Comparison of ENCODE assay signal across 1 cellular context in genomic region chr2:30421551-30422436, GRCh38.
A peak's percentile ranks its signal among the peaks of the same experiment; 100 is the strongest.
TF ChIP-seq lines count a peak whose summit lies in the region.

No MANE protein-coding gene starts in this region.

TF ChIP-seq in K562, 482 proteins besides CTCF, POLR2A, EP300 and RAD21 (continued from another document and continues in another):
- TF ChIP-seq ZNF407 (IDR thresholded peaks at IDR 0.05; ENCODE audit: low read depth) (no peak), ZNF395 (CRISPR knock-in tag; IDR thresholded peaks at IDR 0.05) (no peak; the same call in 1 of the 2 replicates), ZKSCAN8 (CRISPR knock-in tag; IDR thresholded peaks at IDR 0.05) (0 out of 2 replicates have a peak, but pooled peaks have one; percentile 47), SIRT6 (IDR thresholded peaks at IDR 0.05; ENCODE audit: low read depth, low read length) (no peak), TCF7L2 (IDR thresholded peaks at IDR 0.05; ENCODE audit: low read depth, low read length) (no peak), EP400 (IDR thresholded peaks at IDR 0.05) (peak; percentile 38), SLC30A9 (CRISPR knock-in tag; IDR thresholded peaks at IDR 0.05) (no peak), STAG1 (CRISPR knock-in tag; IDR thresholded peaks at IDR 0.05; ENCODE audit: borderline replicate concordance) (no peak), CCNT2 (IDR thresholded peaks at IDR 0.05; ENCODE audit: borderline replicate concordance, extremely low read depth, insufficient read length, low read depth, low read length) (no peak), CTCFL (IDR thresholded peaks at IDR 0.05; ENCODE audit: borderline replicate concordance, insufficient read depth, low read depth, low read length, poor library complexity, severe bottlenecking) (no peak), NFRKB (IDR thresholded peaks at IDR 0.05; ENCODE audit: low read depth) (0 out of 2 replicates have a peak, but pooled peaks have one; percentile 0), CREB3 (tag; conservative IDR thresholded peaks at IDR 0.05; ENCODE audit: low read depth) (no peak), PCBP1 (IDR thresholded peaks at IDR 0.05; ENCODE audit: low read depth, low read length, poor library complexity, severe bottlenecking) (no peak), BRD4 (IDR thresholded peaks at IDR 0.05) (no peak), DMBX1 (CRISPR knock-in tag; IDR thresholded peaks at IDR 0.05; ENCODE audit: borderline replicate concordance) (no peak), FOXJ2 (tag; IDR thresholded peaks at IDR 0.05) (0 out of 2 replicates have a peak, but pooled peaks have one; percentile 50), ARID2 (IDR thresholded peaks at IDR 0.05) (no peak), PBX2 (CRISPR knock-in tag; IDR thresholded peaks at IDR 0.05; ENCODE audit: low read depth) (no peak), PBX2 (tag; conservative IDR thresholded peaks at IDR 0.05; ENCODE audit: low read depth) (0 out of 2 replicates have a peak, but pooled peaks have one; percentile 28), CHD1 (IDR thresholded peaks at IDR 0.05; ENCODE audit: low read length) (no peak), AFF1 (IDR thresholded peaks at IDR 0.05; ENCODE audit: low read depth in 1 of 2, partially characterized antibody in 2 of 2) (no peak), BACH1 (tag; IDR thresholded peaks at IDR 0.05) (peak; percentile 69; the same call in 1 of the 2 replicates), CHAMP1 (IDR thresholded peaks at IDR 0.05) (no peak), JUND (IDR thresholded peaks at IDR 0.05; ENCODE audit: borderline replicate concordance, low read depth, low read length) (peak; percentile 40; the same call in 1 of the 2 replicates), JUND (tag; IDR thresholded peaks at IDR 0.05; ENCODE audit: borderline replicate concordance, low read depth, low read length) (no peak), FOXP4 (CRISPR knock-in tag; IDR thresholded peaks at IDR 0.05; ENCODE audit: borderline replicate concordance) (no peak), SIX5 (IDR thresholded peaks at IDR 0.05; ENCODE audit: borderline replicate concordance in 1 of 2, insufficient read depth in 1 of 2, low read depth in 1 of 2, low read length in 2 of 2) (no peak), HOXB6 (CRISPR knock-in tag; IDR thresholded peaks at IDR 0.05; ENCODE audit: borderline replicate concordance) (no peak), IRF2 (CRISPR knock-in tag; IDR thresholded peaks at IDR 0.05) (no peak), ZNF584 (CRISPR knock-in tag; IDR thresholded peaks at IDR 0.05; ENCODE audit: low read depth) (peak; percentile 90; the same call in 1 of the 2 replicates)
